In the genomic region with DNA sequence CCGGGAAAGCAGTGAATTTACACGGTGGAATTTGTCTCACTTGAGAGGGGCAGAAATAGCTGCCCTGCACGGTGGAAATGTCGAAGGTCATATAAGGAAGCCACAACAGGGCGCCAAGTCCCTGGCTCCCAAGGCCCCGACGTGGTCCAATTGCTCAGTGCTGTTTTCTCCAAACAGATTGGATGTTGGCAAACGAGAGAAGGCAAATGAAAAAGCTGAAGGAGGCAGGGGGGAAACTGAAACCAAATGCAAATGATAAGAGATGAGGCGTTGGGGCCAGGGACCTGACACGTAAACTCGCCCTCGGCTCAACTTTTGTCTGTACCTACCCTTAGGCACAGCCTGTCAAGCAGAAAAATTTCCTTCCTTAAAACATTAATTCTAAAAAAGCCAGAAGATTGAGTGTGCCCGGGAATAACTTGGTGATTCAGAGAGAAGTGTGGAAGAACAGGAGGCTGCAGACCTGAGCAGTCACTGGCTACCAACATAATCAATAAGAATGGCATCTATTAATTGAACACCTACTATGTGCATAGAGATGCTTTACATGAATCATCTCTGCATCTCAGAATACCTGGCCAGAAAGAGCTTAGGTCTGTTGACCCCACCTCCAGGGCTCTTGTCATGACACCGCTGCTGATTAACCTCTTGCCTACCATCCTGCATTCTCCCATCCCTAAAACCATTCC, we compare ENCODE assay signal across 12 cellular contexts. TPM values are rescaled to one million over a fixed set of nuclear protein-coding genes. Genes with fewer than 3 reads are reported as not detected.
DNase-seq lines count a peak whose midpoint lies in the region; ATAC-seq and TF ChIP-seq lines count a peak whose summit lies in the region.
"Had no signal": no experiment of that assay in that cellular context is flagged by ENCODE, and none has a peak within 500 bp of the region (broad histone marks: within the 10 kb centered on the region; RNA-seq: fewer than 3 reads in every experiment).

No MANE protein-coding gene starts in this region.

- TF ChIP-seq POLR2A in breast epithelium (IDR thresholded peaks at IDR 0.05) (no peak), uterus (IDR thresholded peaks at IDR 0.05) (no peak)

- peak overlapping the region in 2 of 3 donors; percentile 13 to 26 for H3K4me3 ChIP-seq in breast epithelium
- peak overlapping the region; percentile 52 for H3K4me3 ChIP-seq in adipocyte (ENCODE audit: low read length)
- no peak overlapping the region for H3K4me3 ChIP-seq in right atrium auricular region
- no peak overlapping the region for H3K4me3 ChIP-seq in uterus
- H3K4me3 ChIP-seq: hepatocyte had no signal

- ATAC-seq in GM19328 (IDR thresholded peaks at IDR 0.05; ENCODE audit: unreplicated experiment) (no peak), GM21619 (IDR thresholded peaks at IDR 0.05; ENCODE audit: unreplicated experiment) (no peak)

- peaks cover 22% of the 10 kb centered on the region for H3K4me1 Mint-ChIP-seq in MCF 10A (ENCODE audit: insufficient read depth, unreplicated experiment)

- H3K27ac ChIP-seq in breast epithelium: peak overlapping the region in 1 of 2 donors; percentile 25
- H3K27ac ChIP-seq in right atrium auricular region: peak overlapping the region; percentile 20 to 59
- H3K27ac ChIP-seq in uterus: peak overlapping the region; percentile 44 to 54
- H3K27ac ChIP-seq: 22Rv1, hepatocyte had no signal

- no peak overlapping the region for H3K4me3 Mint-ChIP-seq in MCF 10A (ENCODE audit: unreplicated experiment)

- CTCF ChIA-PET in MCF 10A (lab: Yijun Ruan, JAX): interaction anchor here (0.7 to 1.3 kb wide), 2 partner anchors 16 to 1554 kb away, joined by 3 to 4 read pairs; no protein-coding TSS in a partner anchor

- H3K9me3 ChIP-seq in breast epithelium (no peaks in the 10 kb centered on the region), adipocyte (ENCODE audit: control insufficient read depth, low read length) (no peaks in the 10 kb centered on the region), right atrium auricular region (no peaks in the 10 kb centered on the region), uterus (no peaks in the 10 kb centered on the region)

- no TSS peak for BruUV-seq in MCF 10A (replicated peaks; lab: Mats Ljungman, UMichigan)

- H3K27me3 ChIP-seq in breast epithelium (no peaks in the 10 kb centered on the region), adipocyte (replicated peaks; ENCODE audit: control insufficient read depth, insufficient read depth, low read length) (no peaks in the 10 kb centered on the region), right atrium auricular region (no peaks in the 10 kb centered on the region), uterus (no peaks in the 10 kb centered on the region)
- H3K27me3 ChIP-seq: hepatocyte had no signal

- DNase-seq in breast epithelium (ENCODE audit: low spot score in 2 of 2) (no peak), MCF 10A (ENCODE audit: unreplicated experiment) (no peak), adipocyte (ENCODE audit: low read depth) (no peak), right atrium auricular region (ENCODE audit: low spot score) (peak; percentile 66), uterus (peak in 1 of 2 donors; percentile 22), hippocampal formation (lab: John Stamatoyannopoulos, UW) (no peak)
- DNase-seq: activated effector memory CD4-positive, alpha-beta T cell treated with Interleukin-2 at 50 U/mL for 16 hours; T-helper 2 cell had no signal

- TF ChIP-seq CTCF in breast epithelium (IDR thresholded peaks at IDR 0.05): no peak
- no peak for TF ChIP-seq CTCF in MCF 10A (IDR thresholded peaks at IDR 0.05; ENCODE audit: unreplicated experiment)
- TF ChIP-seq CTCF in right atrium auricular region (IDR thresholded peaks at IDR 0.05): no peak
- TF ChIP-seq CTCF in uterus (IDR thresholded peaks at IDR 0.05): no peak

- no peaks in the 10 kb centered on the region for H3K27me3 Mint-ChIP-seq in MCF 10A (ENCODE audit: insufficient read depth, unreplicated experiment)

- H3K9me3 Mint-ChIP-seq in MCF 10A (ENCODE audit: unreplicated experiment): peaks cover 7% of the 10 kb centered on the region

- intact Hi-C loops in breast epithelium (cut with DNase I; ENCODE audit: low total_unique reads): no loop called here
- intact Hi-C loops in MCF 10A (cut with micrococcal nuclease): no loop called here
- intact Hi-C loops in uterus (cut with DNase I; ENCODE audit: low total_unique reads): no loop called here

- no peak overlapping the region for H3K27ac Mint-ChIP-seq in MCF 10A (ENCODE audit: low read depth, unreplicated experiment)

- POLR2A ChIA-PET in MCF 10A (lab: Yijun Ruan, JAX): no interaction called here

- H3K4me1 ChIP-seq in breast epithelium (no peaks in the 10 kb centered on the region), adipocyte (ENCODE audit: control insufficient read depth, insufficient read depth, low read length) (peaks cover 24% of the 10 kb centered on the region), right atrium auricular region (peaks cover 0 to 22% of the 10 kb centered on the region in 2 donors), uterus (no peaks in the 10 kb centered on the region)

- no peaks in the 10 kb centered on the region for H3K36me3 ChIP-seq in breast epithelium
- no peaks in the 10 kb centered on the region for H3K36me3 ChIP-seq in adipocyte (ENCODE audit: control insufficient read depth, insufficient read depth, low read length, severe bottlenecking)
- no peaks in the 10 kb centered on the region for H3K36me3 ChIP-seq in right atrium auricular region
- no peaks in the 10 kb centered on the region for H3K36me3 ChIP-seq in uterus

- peaks cover 6% of the 10 kb centered on the region for H3K36me3 Mint-ChIP-seq in MCF 10A (ENCODE audit: insufficient read depth, unreplicated experiment)

- peak overlapping the region; percentile 10 for H3K9ac ChIP-seq in adipocyte (ENCODE audit: low read length)

RNA-seq across cellular contexts. Expression of gene PINK1, which starts 16.6 kb away (rescaled TPM):
- 100 to 1,000 TPM in 1 of 3 donors, 10 to 100 TPM in 2; 92.1 to 146 (median 94.1) TPM for total RNA-seq in breast epithelium
- total RNA-seq in MCF 10A (2022): 20.9 and 26.1 TPM in 2 replicates
- total RNA-seq in right atrium auricular region: 100 to 1,000 TPM; 173 to 174 TPM
- total RNA-seq in uterus: 10 to 100 TPM; 55.6 to 67.4 (median 62.8) TPM

RNA-seq across cellular contexts. Expression of gene CDA, which starts 27.7 kb away (rescaled TPM):
- total RNA-seq in breast epithelium: 1 to 10 TPM in 2 of 3 donors, under 1 TPM in 1; 0.98 to 1.3 (median 1.0) TPM
- not detected in 2 replicates for total RNA-seq in MCF 10A (2022)
- total RNA-seq in right atrium auricular region: 1 to 10 TPM; 1.3 to 6.6 TPM
- 10 to 100 TPM in 1 of 4 donors, 1 to 10 TPM in 3; 2.3 to 12.2 (median 5.0) TPM for total RNA-seq in uterus

RNA-seq across cellular contexts. Expression of gene DDOST, which starts 44.6 kb away (rescaled TPM):
- 100 to 1,000 TPM; 127 to 145 (median 138) TPM for total RNA-seq in breast epithelium
- 292 and 397 TPM in 2 replicates for total RNA-seq in MCF 10A (2022)
- 100 to 1,000 TPM; 147 to 152 TPM for total RNA-seq in right atrium auricular region
- total RNA-seq in uterus: 100 to 1,000 TPM; 101 to 236 (median 123) TPM

Comparison
In these comparisons a context has a peak if more than half of its experiments do, and no peak if none do; other contexts are left out.
1. H3K4me3 ChIP-seq: peak in breast epithelium (2 of 3) and adipocyte (single experiment); none in right atrium auricular region (0 of 2) and uterus (0 of 2).